Comparison of ENCODE assay signal across 20 cellular contexts in the genomic region with DNA sequence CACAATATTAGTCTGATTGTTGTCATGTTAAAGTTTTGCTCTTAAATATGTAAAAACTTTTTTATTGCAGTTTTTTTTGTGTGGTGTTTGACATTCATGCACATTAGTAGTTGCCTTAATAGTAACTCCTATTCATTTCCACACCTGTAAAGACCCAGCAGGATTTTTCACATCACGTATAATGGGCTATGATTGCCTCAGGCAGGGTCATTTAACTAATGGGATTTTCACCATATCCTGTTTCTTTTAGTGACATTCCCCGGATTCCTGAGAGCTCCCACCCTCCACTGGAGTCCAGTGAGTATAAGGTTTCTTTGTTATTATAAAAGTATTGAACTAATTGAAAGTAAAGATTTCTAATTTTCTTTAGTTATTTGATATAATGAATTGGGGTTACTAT.
DNase-seq lines count a peak whose midpoint lies in the region; ATAC-seq lines count a peak whose summit lies in the region.
"Had no signal": no experiment of that assay in that cellular context is flagged by ENCODE, and none has a peak within 500 bp of the region (broad histone marks: within the 10 kb centered on the region; RNA-seq: fewer than 3 reads in every experiment).

No MANE protein-coding gene starts in this region.

- CTCF ChIA-PET in activated CD4-positive, alpha-beta T cell treated with anti-CD3 and anti-CD28 coated beads for 36 hours (lab: Charles Lee) = no interaction called here

- H3K36me3 ChIP-seq in HAP-1 (replicated peaks) = no peaks in the 10 kb centered on the region
- no peaks in the 10 kb centered on the region for H3K36me3 ChIP-seq in iPS-18a (ENCODE audit: control insufficient read depth, low read depth, low read length)
- H3K36me3 ChIP-seq: adrenal gland had no signal

- H3K4me3 Mint-ChIP-seq in activated CD4-positive, alpha-beta T cell treated with anti-CD3 and anti-CD28 coated beads for 36 hours = no peak overlapping the region
- H3K4me3 Mint-ChIP-seq: effector memory CD8-positive, alpha-beta T cell; nephron had no signal

- H3K4me1 ChIP-seq in HAP-1 = peaks cover 19% of the 10 kb centered on the region
- H3K4me1 ChIP-seq in iPS-18a (ENCODE audit: control insufficient read depth, low read depth, low read length) = peaks cover 19% of the 10 kb centered on the region
- H3K4me1 ChIP-seq: adrenal gland had no signal

- no peaks in the 10 kb centered on the region for H3K27me3 Mint-ChIP-seq in activated CD4-positive, alpha-beta T cell treated with anti-CD3 and anti-CD28 coated beads for 36 hours
- H3K27me3 Mint-ChIP-seq: effector memory CD8-positive, alpha-beta T cell had no signal

- ATAC-seq in activated CD4-positive, CD25-positive, alpha-beta regulatory T cell treated with anti-CD3 and anti-CD28 coated beads, Interleukin-2, amount 50 U/mL, for 24 hours = no peak
- ATAC-seq in activated CD4-positive, alpha-beta T cell treated with anti-CD3 and anti-CD28 coated beads for 36 hours = no peak
- ATAC-seq: effector memory CD8-positive, alpha-beta T cell; stimulated activated naive CD8-positive, alpha-beta T cell treated with anti-CD3 and anti-CD28 coated beads, Interleukin-15, Interleukin-2, amounts not matched to agents 100 U/mL and 50 U/mL, for 24 hours had no signal

- DNase-seq in ACHN = peak; percentile 1
- peak; percentile 59 to 67 for DNase-seq in HAP-1 (ENCODE audit: low spot score in 2 of 2)
- peak; percentile 1 for DNase-seq in SK-MEL-5 (ENCODE audit: low read depth, low spot score)
- DNase-seq in putamen (ENCODE audit: low spot score) = no peak
- DNase-seq in activated CD4-positive, CD25-positive, alpha-beta regulatory T cell (lab: John Stamatoyannopoulos, UW) = no peak
- DNase-seq in activated CD4-positive, alpha-beta T cell treated with anti-CD3 and anti-CD28 coated beads for 36 hours = no peak
- DNase-seq: adrenal gland; cerebellar nuclear complex; effector memory CD8-positive, alpha-beta T cell; mesenchymal stem cell; NCI-H2029 treated with DMSO at 0.1 percent for 48 hours; NCI-H774; retina; stimulated activated CD4-positive, alpha-beta T cell treated with anti-CD3 and anti-CD28 coated beads, Interleukin-15, amount 100 ng/mL, for 24 hours; stimulated activated naive CD8-positive, alpha-beta T cell treated with anti-CD3 and anti-CD28 coated beads, Interleukin-15, Interleukin-2, amounts not matched to agents 100 U/mL and 50 U/mL, for 24 hours had no signal

- H3K27me3 ChIP-seq in HAP-1 (ENCODE audit: low read depth) = no peaks in the 10 kb centered on the region
- no peaks in the 10 kb centered on the region for H3K27me3 ChIP-seq in iPS-18a (ENCODE audit: control insufficient read depth, insufficient read depth, low read length)
- H3K27me3 ChIP-seq: adrenal gland had no signal

- no peaks in the 10 kb centered on the region for H3K9me3 Mint-ChIP-seq in activated CD4-positive, alpha-beta T cell treated with anti-CD3 and anti-CD28 coated beads for 36 hours (ENCODE audit: low read depth)
- H3K9me3 Mint-ChIP-seq: activated T-helper 2 cell treated with anti-CD3 and anti-CD28 coated beads, Interferon-gamma antibody, Interleukin-2, Interleukin-4, amounts not matched to agents 10 μg/mL and 5 μg/mL and 100 μg/mL, durations not matched to agents 14 hours and 24 hours and 36 hours; effector memory CD8-positive, alpha-beta T cell; nephron had no signal

- H3K9me3 ChIP-seq in HAP-1 = no peaks in the 10 kb centered on the region
- no peaks in the 10 kb centered on the region for H3K9me3 ChIP-seq in iPS-18a (ENCODE audit: control insufficient read depth, low read depth, low read length)
- H3K9me3 ChIP-seq: adrenal gland had no signal

- H3K36me3 Mint-ChIP-seq in activated CD4-positive, alpha-beta T cell treated with anti-CD3 and anti-CD28 coated beads for 36 hours (ENCODE audit: low read depth) = no peaks in the 10 kb centered on the region

- POLR2A ChIA-PET in activated CD4-positive, alpha-beta T cell treated with anti-CD3 and anti-CD28 coated beads for 36 hours (lab: Charles Lee) = no interaction called here

- H3K27ac Mint-ChIP-seq in activated CD4-positive, alpha-beta T cell treated with anti-CD3 and anti-CD28 coated beads for 36 hours = no peak overlapping the region
- H3K27ac Mint-ChIP-seq: activated T-helper 2 cell treated with anti-CD3 and anti-CD28 coated beads, Interferon-gamma antibody, Interleukin-2, Interleukin-4, amounts not matched to agents 10 μg/mL and 5 μg/mL and 100 μg/mL, durations not matched to agents 14 hours and 24 hours and 36 hours; effector memory CD8-positive, alpha-beta T cell; nephron had no signal

- H3K4me1 Mint-ChIP-seq in activated CD4-positive, alpha-beta T cell treated with anti-CD3 and anti-CD28 coated beads for 36 hours = no peaks in the 10 kb centered on the region
- H3K4me1 Mint-ChIP-seq: nephron had no signal

- in situ Hi-C loops in ACHN (cut with HindIII; ENCODE audit: low pct_ligation_motif_present, low pct_unique_long_range_greater_than_20kb, low sequenced_read_pairs) = no loop called here
- in situ Hi-C loops in HAP-1 (cut with MboI; ENCODE audit: low sequenced_read_pairs) = no loop called here
- in situ Hi-C loops in SK-MEL-5 (cut with HindIII; ENCODE audit: low pct_unique_long_range_greater_than_20kb, low sequenced_read_pairs) = no loop called here

- H3K4me3 ChIP-seq in HAP-1 (no peak overlapping the region), iPS-18a (ENCODE audit: low read length) (peak overlapping the region; percentile 27)
- H3K4me3 ChIP-seq: adrenal gland had no signal

- H3K9ac ChIP-seq in iPS-18a (ENCODE audit: low read length) = peak overlapping the region; percentile 32

- no peak overlapping the region for H3K27ac ChIP-seq in iPS-18a (ENCODE audit: low read length)
- H3K27ac ChIP-seq: adrenal gland, VCaP had no signal

- intact Hi-C loops in activated CD4-positive, alpha-beta T cell treated with anti-CD3 and anti-CD28 coated beads for 36 hours (cut with DNase I, micrococcal nuclease) = no loop called here

Comparison
In these comparisons a context has a peak if more than half of its experiments do, and no peak if none do; other contexts are left out.
1. DNase-seq: peak in ACHN (single experiment), HAP-1 (2 of 2) and SK-MEL-5 (single experiment); none in putamen (single experiment), activated CD4-positive, CD25-positive, alpha-beta regulatory T cell (0 of 4) and activated CD4-positive, alpha-beta T cell treated with anti-CD3 and anti-CD28 coated beads for 36 hours (single experiment).